Comparison of ENCODE assay signal across 1 cellular context in genomic region chr5:96687812-96688453, GRCh38.
TF ChIP-seq lines count a peak whose summit lies in the region.

No MANE protein-coding gene starts in this region.

TF ChIP-seq in GM23338, 12 proteins besides CTCF, POLR2A, EP300 and RAD21 (continued from another document):
- TF ChIP-seq ZNF462 (CRISPR knock-in tag; IDR thresholded peaks at IDR 0.05): no peak
TF ChIP-seq in GM23338: peak in this region for 0.
